10 cellular contexts compared by ENCODE assay signal in the genomic region with DNA sequence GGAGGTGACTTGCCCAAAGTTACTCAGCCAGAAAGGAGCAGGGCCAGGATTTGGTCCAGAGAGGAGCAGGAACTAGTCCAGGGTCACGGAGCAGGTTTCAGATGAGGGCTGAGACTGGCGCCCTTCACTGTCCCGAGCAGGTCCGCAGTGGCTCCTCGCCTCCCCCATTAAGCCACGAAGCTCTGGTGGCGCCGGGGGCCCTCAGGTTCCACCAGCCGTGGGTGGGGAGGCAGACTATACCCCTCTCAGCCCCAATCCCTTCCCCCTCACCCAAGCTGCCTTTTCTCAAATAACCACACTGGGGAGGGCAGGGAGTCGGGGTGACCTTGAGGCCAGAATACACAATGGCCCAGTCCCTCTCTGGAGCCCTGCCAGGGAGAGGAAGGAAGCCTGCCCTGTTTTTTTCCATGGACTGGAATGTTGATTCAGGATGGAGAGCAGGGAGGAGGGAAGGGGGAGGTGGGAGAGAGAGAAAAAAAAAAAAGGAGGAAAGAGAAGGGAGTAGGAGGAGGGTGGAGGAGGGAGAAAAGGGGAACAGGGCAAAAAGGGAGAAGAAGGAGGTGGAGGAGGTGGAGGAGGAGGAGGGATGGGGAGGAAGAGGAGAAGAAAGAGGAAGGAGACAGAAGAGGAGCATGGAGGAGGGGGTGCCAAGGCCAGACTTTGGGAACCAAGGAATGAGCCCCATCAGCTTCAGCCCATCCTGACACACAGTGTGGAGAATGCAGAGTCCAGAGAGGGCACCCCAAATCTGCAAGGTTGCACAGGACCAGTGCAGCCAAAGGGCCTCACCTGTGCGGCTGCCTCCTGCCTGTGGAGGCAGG. TPM values are rescaled to one million over a fixed set of nuclear protein-coding genes. Genes with fewer than 3 reads are reported as not detected.
DNase-seq lines count a peak whose midpoint lies in the region; ATAC-seq and TF ChIP-seq lines count a peak whose summit lies in the region.
"Had no signal": no experiment of that assay in that cellular context is flagged by ENCODE, and none has a peak within 500 bp of the region (broad histone marks: within the 10 kb centered on the region; RNA-seq: fewer than 3 reads in every experiment).

No MANE protein-coding gene starts in this region.

- peaks cover 6% of the 10 kb centered on the region for H3K9me3 Mint-ChIP-seq in type B pancreatic cell

- H3K9ac ChIP-seq in liver (ENCODE audit: low read depth in 1 of 2, low read length in 2 of 2), result peak overlapping the region in 1 of 2 donors; percentile 8

- H3K36me3 ChIP-seq in liver (ENCODE audit: control insufficient read depth in 4 of 4, insufficient read depth in 3 of 4, low read depth in 1 of 4, low read length in 3 of 4), result peaks cover 0 to 6% (median 3%) of the 10 kb centered on the region in 4 donors

- peaks cover 8% of the 10 kb centered on the region for H3K4me1 Mint-ChIP-seq in type B pancreatic cell (ENCODE audit: unreplicated experiment)

- H3K27me3 Mint-ChIP-seq in type B pancreatic cell, result no peaks in the 10 kb centered on the region

- H3K27ac ChIP-seq in cingulate gyrus (ENCODE audit: low read depth, low read length) (peak overlapping the region; percentile 39), liver (ENCODE audit: low read depth in 1 of 2, low read length in 2 of 2) (peak overlapping the region; percentile 58 to 77)
- H3K27ac ChIP-seq: 22Rv1 had no signal

- H3K36me3 Mint-ChIP-seq in type B pancreatic cell, result no peaks in the 10 kb centered on the region

- peak overlapping the region; percentile 97 for H3K27ac Mint-ChIP-seq in type B pancreatic cell

- DNase-seq in DMS153 (lab: John Stamatoyannopoulos, UW), result peak; percentile 69
- no peak for DNase-seq in DMS153 treated with DMSO at 0.1 percent for 48 hours (lab: John Stamatoyannopoulos, UW; ENCODE audit: unreplicated experiment)
- no peak for DNase-seq in type B pancreatic cell (ENCODE audit: extremely low spot score, unreplicated experiment)
- no peak for DNase-seq in HUDEP-2 (lab: John Stamatoyannopoulos, UW; ENCODE audit: unreplicated experiment in 76 of 76)
- DNase-seq: NCI-H1417 had no signal

- 20% methylated on average over 11 of the region's 11 CpGs for WGBS in liver

- H3K27me3 ChIP-seq in liver (ENCODE audit: control insufficient read depth in 4 of 4, insufficient read depth in 4 of 4, low read length in 3 of 4), result no peaks in the 10 kb centered on the region

- peak; percentile 27 to 61 for TF ChIP-seq RAD21 in liver (IDR thresholded peaks at IDR 0.05)

- ATAC-seq in HG03108 (IDR thresholded peaks at IDR 0.05; ENCODE audit: unreplicated experiment) (no peak), HG03095 (IDR thresholded peaks at IDR 0.05; ENCODE audit: unreplicated experiment) (no peak)

- peak overlapping the region in 1 of 3 donors; percentile 23 for H3K4me3 ChIP-seq in liver (ENCODE audit: low read depth in 1 of 3, low read length in 3 of 3)

- peaks cover 6 to 42% (median 33%) of the 10 kb centered on the region in 4 donors for H3K4me1 ChIP-seq in liver (ENCODE audit: control insufficient read depth in 4 of 4, insufficient read depth in 4 of 4, low read length in 3 of 4)

- H3K9me3 ChIP-seq in liver (ENCODE audit: control insufficient read depth in 4 of 4, low read length in 3 of 4), result peaks cover 0 to 3% (median 0%) of the 10 kb centered on the region in 4 donors

- TF ChIP-seq CTCF in liver (IDR thresholded peaks at IDR 0.05; ENCODE audit: low read depth, low read length, missing input control) (no peak), type B pancreatic cell (conservative IDR thresholded peaks at IDR 0.05) (no peak)

- peak overlapping the region; percentile 68 for H3K4me3 Mint-ChIP-seq in type B pancreatic cell

TF ChIP-seq in liver, 16 proteins besides CTCF, POLR2A, EP300 and RAD21:
- no peak for TF ChIP-seq ATF3 (IDR thresholded peaks at IDR 0.05)
- no peak for TF ChIP-seq TAF1 (conservative IDR thresholded peaks at IDR 0.05)
- TF ChIP-seq HNF4G (IDR thresholded peaks at IDR 0.05), result no peak
- no peak for TF ChIP-seq JUND (IDR thresholded peaks at IDR 0.05)
- TF ChIP-seq GABPA (IDR thresholded peaks at IDR 0.05 in 1 of 2, conservative IDR thresholded peaks at IDR 0.05 in 1 of 2), result no peak
- no peak for TF ChIP-seq EGR1 (IDR thresholded peaks at IDR 0.05; ENCODE audit: low read depth in 2 of 2)
- peak; percentile 94 for TF ChIP-seq NR2F2 (IDR thresholded peaks at IDR 0.05)
- TF ChIP-seq ZBTB33 (IDR thresholded peaks at IDR 0.05), result no peak
- TF ChIP-seq SP1 (IDR thresholded peaks at IDR 0.05), result peak; percentile 95
- TF ChIP-seq, protein P1, sequence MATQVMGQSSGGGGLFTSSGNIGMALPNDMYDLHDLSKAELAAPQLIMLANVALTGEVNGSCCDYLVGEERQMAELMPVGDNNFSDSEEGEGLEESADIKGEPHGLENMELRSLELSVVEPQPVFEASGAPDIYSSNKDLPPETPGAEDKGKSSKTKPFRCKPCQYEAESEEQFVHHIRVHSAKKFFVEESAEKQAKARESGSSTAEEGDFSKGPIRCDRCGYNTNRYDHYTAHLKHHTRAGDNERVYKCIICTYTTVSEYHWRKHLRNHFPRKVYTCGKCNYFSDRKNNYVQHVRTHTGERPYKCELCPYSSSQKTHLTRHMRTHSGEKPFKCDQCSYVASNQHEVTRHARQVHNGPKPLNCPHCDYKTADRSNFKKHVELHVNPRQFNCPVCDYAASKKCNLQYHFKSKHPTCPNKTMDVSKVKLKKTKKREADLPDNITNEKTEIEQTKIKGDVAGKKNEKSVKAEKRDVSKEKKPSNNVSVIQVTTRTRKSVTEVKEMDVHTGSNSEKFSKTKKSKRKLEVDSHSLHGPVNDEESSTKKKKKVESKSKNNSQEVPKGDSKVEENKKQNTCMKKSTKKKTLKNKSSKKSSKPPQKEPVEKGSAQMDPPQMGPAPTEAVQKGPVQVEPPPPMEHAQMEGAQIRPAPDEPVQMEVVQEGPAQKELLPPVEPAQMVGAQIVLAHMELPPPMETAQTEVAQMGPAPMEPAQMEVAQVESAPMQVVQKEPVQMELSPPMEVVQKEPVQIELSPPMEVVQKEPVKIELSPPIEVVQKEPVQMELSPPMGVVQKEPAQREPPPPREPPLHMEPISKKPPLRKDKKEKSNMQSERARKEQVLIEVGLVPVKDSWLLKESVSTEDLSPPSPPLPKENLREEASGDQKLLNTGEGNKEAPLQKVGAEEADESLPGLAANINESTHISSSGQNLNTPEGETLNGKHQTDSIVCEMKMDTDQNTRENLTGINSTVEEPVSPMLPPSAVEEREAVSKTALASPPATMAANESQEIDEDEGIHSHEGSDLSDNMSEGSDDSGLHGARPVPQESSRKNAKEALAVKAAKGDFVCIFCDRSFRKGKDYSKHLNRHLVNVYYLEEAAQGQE (IDR thresholded peaks at IDR 0.05), result peak; percentile 24
- peak; percentile 60 for TF ChIP-seq YY1 (IDR thresholded peaks at IDR 0.05)
- peak; percentile 25 for TF ChIP-seq FOXA1 (IDR thresholded peaks at IDR 0.05)
- TF ChIP-seq RXRA (IDR thresholded peaks at IDR 0.05), result peak; percentile 73 to 76
- peak; percentile 19 for TF ChIP-seq MAX (IDR thresholded peaks at IDR 0.05)
- peak; percentile 53 to 75 for TF ChIP-seq HNF4A (conservative IDR thresholded peaks at IDR 0.05)
- peak; percentile 27 for TF ChIP-seq FOXA2 (IDR thresholded peaks at IDR 0.05)

RNA-seq across cellular contexts. Expression of gene CEACAM16, which starts 19.7 kb away (rescaled TPM):
- total RNA-seq in liver (under 1 TPM in 1 of 2 donors, not detected in 1; 0.09 TPM), type B pancreatic cell (ENCODE audit: low replicate concordance) (not detected in 2 replicates)
- polyA plus RNA-seq in liver, result not detected

RNA-seq across cellular contexts. Expression of gene BCL3, which starts 29.9 kb away (rescaled TPM):
- total RNA-seq in liver (10 to 100 TPM in 1 of 2 donors, 1 to 10 TPM in 1; 4.5 to 29.1 TPM), type B pancreatic cell (ENCODE audit: low replicate concordance) (18.9 and 41.2 TPM in 2 replicates)
- polyA plus RNA-seq in liver, result 10 to 100 TPM; 10.3 to 63.6 TPM

RNA-seq across cellular contexts. Expression of gene CEACAM19, which starts 47.4 kb away (rescaled TPM):
- total RNA-seq in liver (1 to 10 TPM in 1 of 2 donors, under 1 TPM in 1; 0.75 to 1.6 TPM), type B pancreatic cell (ENCODE audit: low replicate concordance) (6.1 and 6.3 TPM in 2 replicates)
- polyA plus RNA-seq in liver, result 1 to 10 TPM in 1 of 2 donors, under 1 TPM in 1; 0.98 to 2.6 TPM

RNA-seq across cellular contexts. Expression of gene CBLC, which starts 59.0 kb away (rescaled TPM):
- total RNA-seq in liver (10 to 100 TPM in 1 of 2 donors, 1 to 10 TPM in 1; 2.1 to 14.0 TPM), type B pancreatic cell (ENCODE audit: low replicate concordance) (13.9 and 37.7 TPM in 2 replicates)
- 1 to 10 TPM; 8.0 to 9.6 TPM for polyA plus RNA-seq in liver
